18 cellular contexts compared by ENCODE assay signal in the genomic region with DNA sequence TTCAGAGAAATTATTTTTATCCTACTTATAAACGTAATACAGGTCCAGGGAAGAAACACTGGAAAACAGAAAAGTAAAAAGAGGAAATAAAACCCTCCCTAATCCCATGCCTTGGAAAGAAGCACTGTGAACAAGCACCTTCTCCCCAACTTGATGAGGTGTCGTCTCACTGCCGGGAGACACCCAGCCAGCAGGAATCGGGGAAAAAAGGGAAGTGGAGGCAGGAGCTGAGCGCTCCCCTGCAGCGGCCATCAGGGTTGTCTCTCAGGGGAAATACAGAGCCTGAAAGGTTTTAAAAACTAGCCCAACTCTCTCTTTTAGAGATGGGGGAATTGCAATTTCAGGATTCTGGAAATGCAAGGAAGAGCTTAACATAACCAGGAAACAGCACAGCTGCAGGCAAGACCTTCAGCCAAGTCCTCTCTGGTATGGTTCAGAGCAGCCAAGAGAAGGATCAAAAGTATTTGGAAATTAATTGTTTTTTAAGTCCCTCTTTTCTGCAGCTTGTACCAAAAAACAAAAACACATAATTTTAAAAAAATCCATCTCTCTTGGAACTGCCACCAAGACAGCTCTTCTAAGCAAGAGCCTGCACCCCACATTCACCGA.
"Had no signal": no experiment of that assay in that cellular context is flagged by ENCODE, and none has a peak within 500 bp of the region (broad histone marks: within the 10 kb centered on the region; RNA-seq: fewer than 3 reads in every experiment).

No MANE protein-coding gene starts in this region.

- H3K4me1 ChIP-seq: body of pancreas had no signal

- H3K4me3 ChIP-seq: body of pancreas, transverse colon had no signal

- H3K27me3 ChIP-seq: body of pancreas, transverse colon had no signal

- H3K9me3 ChIP-seq: body of pancreas, transverse colon had no signal

- DNase-seq: activated CD4-positive, alpha-beta T cell treated with anti-CD3 and anti-CD28 coated beads for 48 hours; activated CD8-positive, alpha-beta memory T cell treated with anti-CD3 and anti-CD28 coated beads, Interleukin-2, amount 50 U/mL, for 4 hours; activated CD8-positive, alpha-beta T cell treated with anti-CD3 and anti-CD28 coated beads, Interleukin-2, amount 10 ng/mL, durations not matched to agents 7 days and 5 days; activated effector memory CD4-positive, alpha-beta T cell treated with anti-CD3 and anti-CD28 coated beads, Interleukin-2, amount 50 U/mL, for 16 hours; activated T-cell treated with anti-CD3 and anti-CD28 coated beads, Interleukin-2, amount 50 U/mL, for 48 hours; amygdala; effector CD8-positive, alpha-beta T cell; foreskin melanocyte; left colon; mammary epithelial cell; naive thymus-derived CD4-positive, alpha-beta T cell; retina; stimulated activated CD4-positive, alpha-beta T cell treated with anti-CD3 and anti-CD28 coated beads, Interleukin-2, amount 100 ng/mL, for 48 hours; stimulated activated naive B cell treated with anti-CD40 and anti-IgM and Interleukin-4, amounts not matched to agents 10 μg/mL and 1 μg/mL and 100 μg/mL, for 72 hours; T-helper 2 cell; transverse colon had no signal

- ATAC-seq: activated CD8-positive, alpha-beta T cell treated with anti-CD3 and anti-CD28 coated beads, Interleukin-2, amount 10 ng/mL, durations not matched to agents 7 days and 5 days; body of pancreas; left colon; naive thymus-derived CD4-positive, alpha-beta T cell; stimulated activated naive B cell treated with anti-CD40 and anti-IgM and Interleukin-4, amounts not matched to agents 10 μg/mL and 1 μg/mL and 100 μg/mL, for 72 hours; WTC11 had no signal

- H3K27ac ChIP-seq: body of pancreas had no signal

- H3K36me3 ChIP-seq: transverse colon had no signal
